In genomic region chr7:120987683-120988590, GRCh38 we compare ENCODE assay signal across 1 cellular context.
TF ChIP-seq lines count a peak whose summit lies in the region.

No MANE protein-coding gene starts in this region.

TF ChIP-seq in H1, 55 proteins besides CTCF, POLR2A, EP300 and RAD21:
- TF ChIP-seq FOSL1 (IDR thresholded peaks at IDR 0.05; ENCODE audit: insufficient read depth, low read depth, low read length) (no peak), TAF7 (optimal IDR thresholded peaks at IDR 0.05; ENCODE audit: borderline replicate concordance, low read depth, low read length) (no peak), SRF (IDR thresholded peaks at IDR 0.05; ENCODE audit: low read depth, low read length) (no peak), POU5F1 (IDR thresholded peaks at IDR 0.05; ENCODE audit: low read depth, low read length) (no peak), SIN3A (conservative IDR thresholded peaks at IDR 0.05 in 1 of 2, IDR thresholded peaks at IDR 0.05 in 1 of 2; ENCODE audit: low read depth in 1 of 2, low read length in 2 of 2) (peak in 1 of 2 experiments; percentile 56; a peak in 1 of 4 replicates), CREB1 (IDR thresholded peaks at IDR 0.05) (no peak; the same call in 1 of the 2 replicates), SP4 (IDR thresholded peaks at IDR 0.05; ENCODE audit: low read length) (no peak), YY1 (IDR thresholded peaks at IDR 0.05; ENCODE audit: low read depth, low read length) (0 out of 2 replicates have a peak, but pooled peaks have one; percentile 7), CBX8 (IDR thresholded peaks at IDR 0.05; ENCODE audit: borderline replicate concordance, low read depth, low read length) (no peak), JUN (IDR thresholded peaks at IDR 0.05; ENCODE audit: low read depth, low read length) (no peak)
- TF ChIP-seq, protein P1, sequence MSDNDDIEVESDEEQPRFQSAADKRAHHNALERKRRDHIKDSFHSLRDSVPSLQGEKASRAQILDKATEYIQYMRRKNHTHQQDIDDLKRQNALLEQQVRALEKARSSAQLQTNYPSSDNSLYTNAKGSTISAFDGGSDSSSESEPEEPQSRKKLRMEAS (IDR thresholded peaks at IDR 0.05): 0 out of 2 replicates have a peak, but pooled peaks have one; percentile 43
